ENCODE assay signal across 1 cellular context in the genomic region with DNA sequence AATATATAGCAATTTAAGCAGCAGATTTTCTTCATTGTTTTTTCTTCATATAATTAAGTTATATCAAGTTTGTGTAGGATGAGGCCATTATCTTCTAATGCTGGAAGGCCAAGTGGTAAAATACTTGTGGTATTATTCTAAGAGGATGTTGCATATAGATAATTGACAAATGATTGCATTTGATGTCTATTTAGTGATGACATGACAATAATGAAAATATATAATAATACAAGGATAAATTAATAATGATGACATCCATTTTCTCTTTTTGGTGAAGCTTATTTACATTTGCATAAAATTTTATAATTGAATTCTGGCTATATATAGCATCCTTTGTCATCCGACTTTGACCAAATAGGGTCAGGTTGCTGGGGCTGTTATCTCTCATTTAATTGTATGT.
A peak's percentile ranks its signal among the peaks of the same experiment; 100 is the strongest.
TF ChIP-seq lines count a peak whose summit lies in the region.

No MANE protein-coding gene starts in this region.

TF ChIP-seq in K562, 482 proteins besides CTCF, POLR2A, EP300 and RAD21 (continued from another document):
- no peak for TF ChIP-seq ZKSCAN8 (CRISPR knock-in tag; IDR thresholded peaks at IDR 0.05)
- TF ChIP-seq ZNF347 (CRISPR knock-in tag; IDR thresholded peaks at IDR 0.05; ENCODE audit: low read depth): no peak
- TF ChIP-seq, protein P1, sequence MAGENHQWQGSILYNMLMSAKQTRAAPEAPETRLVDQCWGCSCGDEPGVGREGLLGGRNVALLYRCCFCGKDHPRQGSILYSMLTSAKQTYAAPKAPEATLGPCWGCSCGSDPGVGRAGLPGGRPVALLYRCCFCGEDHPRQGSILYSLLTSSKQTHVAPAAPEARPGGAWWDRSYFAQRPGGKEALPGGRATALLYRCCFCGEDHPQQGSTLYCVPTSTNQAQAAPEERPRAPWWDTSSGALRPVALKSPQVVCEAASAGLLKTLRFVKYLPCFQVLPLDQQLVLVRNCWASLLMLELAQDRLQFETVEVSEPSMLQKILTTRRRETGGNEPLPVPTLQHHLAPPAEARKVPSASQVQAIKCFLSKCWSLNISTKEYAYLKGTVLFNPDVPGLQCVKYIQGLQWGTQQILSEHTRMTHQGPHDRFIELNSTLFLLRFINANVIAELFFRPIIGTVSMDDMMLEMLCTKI (IDR thresholded peaks at IDR 0.05; ENCODE audit: partially characterized antibody): no peak
- TF ChIP-seq MEF2D (tag; conservative IDR thresholded peaks at IDR 0.05; ENCODE audit: low read depth): no peak
- no peak for TF ChIP-seq HDAC3 (IDR thresholded peaks at IDR 0.05; ENCODE audit: borderline replicate concordance, partially characterized antibody)
- no peak for TF ChIP-seq CBX2 (IDR thresholded peaks at IDR 0.05; ENCODE audit: insufficient read depth, low read length, poor library complexity, severe bottlenecking)
- peak; percentile 75 for TF ChIP-seq ZNF316 (IDR thresholded peaks at IDR 0.05)
- TF ChIP-seq FIP1L1 (IDR thresholded peaks at IDR 0.05; ENCODE audit: low read depth, low read length, poor library complexity, severe bottlenecking): no peak
- TF ChIP-seq, protein P2, sequence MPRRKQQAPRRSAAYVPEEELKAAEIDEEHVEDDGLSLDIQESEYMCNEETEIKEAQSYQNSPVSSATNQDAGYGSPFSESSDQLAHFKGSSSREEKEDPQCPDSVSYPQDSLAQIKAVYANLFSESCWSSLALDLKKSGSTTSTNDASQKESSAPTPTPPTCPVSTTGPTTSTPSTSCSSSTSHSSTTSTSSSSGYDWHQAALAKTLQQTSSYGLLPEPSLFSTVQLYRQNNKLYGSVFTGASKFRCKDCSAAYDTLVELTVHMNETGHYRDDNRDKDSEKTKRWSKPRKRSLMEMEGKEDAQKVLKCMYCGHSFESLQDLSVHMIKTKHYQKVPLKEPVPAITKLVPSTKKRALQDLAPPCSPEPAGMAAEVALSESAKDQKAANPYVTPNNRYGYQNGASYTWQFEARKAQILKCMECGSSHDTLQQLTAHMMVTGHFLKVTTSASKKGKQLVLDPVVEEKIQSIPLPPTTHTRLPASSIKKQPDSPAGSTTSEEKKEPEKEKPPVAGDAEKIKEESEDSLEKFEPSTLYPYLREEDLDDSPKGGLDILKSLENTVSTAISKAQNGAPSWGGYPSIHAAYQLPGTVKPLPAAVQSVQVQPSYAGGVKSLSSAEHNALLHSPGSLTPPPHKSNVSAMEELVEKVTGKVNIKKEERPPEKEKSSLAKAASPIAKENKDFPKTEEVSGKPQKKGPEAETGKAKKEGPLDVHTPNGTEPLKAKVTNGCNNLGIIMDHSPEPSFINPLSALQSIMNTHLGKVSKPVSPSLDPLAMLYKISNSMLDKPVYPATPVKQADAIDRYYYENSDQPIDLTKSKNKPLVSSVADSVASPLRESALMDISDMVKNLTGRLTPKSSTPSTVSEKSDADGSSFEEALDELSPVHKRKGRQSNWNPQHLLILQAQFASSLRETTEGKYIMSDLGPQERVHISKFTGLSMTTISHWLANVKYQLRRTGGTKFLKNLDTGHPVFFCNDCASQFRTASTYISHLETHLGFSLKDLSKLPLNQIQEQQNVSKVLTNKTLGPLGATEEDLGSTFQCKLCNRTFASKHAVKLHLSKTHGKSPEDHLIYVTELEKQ (CRISPR knock-in tag; IDR thresholded peaks at IDR 0.05): no peak
- TF ChIP-seq, protein P3, sequence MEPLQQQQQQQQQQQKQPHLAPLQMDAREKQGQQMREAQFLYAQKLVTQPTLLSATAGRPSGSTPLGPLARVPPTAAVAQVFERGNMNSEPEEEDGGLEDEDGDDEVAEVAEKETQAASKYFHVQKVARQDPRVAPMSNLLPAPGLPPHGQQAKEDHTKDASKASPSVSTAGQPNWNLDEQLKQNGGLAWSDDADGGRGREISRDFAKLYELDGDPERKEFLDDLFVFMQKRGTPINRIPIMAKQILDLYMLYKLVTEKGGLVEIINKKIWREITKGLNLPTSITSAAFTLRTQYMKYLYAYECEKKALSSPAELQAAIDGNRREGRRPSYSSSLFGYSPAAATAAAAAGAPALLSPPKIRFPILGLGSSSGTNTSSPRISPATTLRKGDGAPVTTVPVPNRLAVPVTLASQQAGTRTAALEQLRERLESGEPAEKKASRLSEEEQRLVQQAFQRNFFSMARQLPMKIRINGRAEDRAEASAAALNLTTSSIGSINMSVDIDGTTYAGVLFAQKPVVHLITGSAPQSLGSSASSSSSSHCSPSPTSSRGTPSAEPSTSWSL (CRISPR knock-in tag; IDR thresholded peaks at IDR 0.05; ENCODE audit: borderline replicate concordance): no peak
TF ChIP-seq in K562: peak in this region for 5.
